8 cellular contexts compared by ENCODE assay signal in genomic region chr12:121801601-121802484, GRCh38. TPM values are rescaled to one million over a fixed set of nuclear protein-coding genes. Genes with fewer than 3 reads are reported as not detected.
DNase-seq lines count a peak whose midpoint lies in the region; ATAC-seq and TF ChIP-seq lines count a peak whose summit lies in the region.

No MANE protein-coding gene starts in this region.

- peaks cover 28% of the 10 kb centered on the region for H4K20me1 ChIP-seq in osteoblast (ENCODE audit: insufficient read depth, low read length)

- H3K27ac ChIP-seq in osteoblast (ENCODE audit: low read depth, low read length): peak overlapping the region; percentile 99

- H3K4me3 ChIP-seq in fibroblast of the aortic adventitia (ENCODE audit: low read depth, low read length) (peak overlapping the region; percentile 80), osteoblast (ENCODE audit: insufficient read depth, low read length) (peak overlapping the region; percentile 86)

- H3K4me2 ChIP-seq in osteoblast (ENCODE audit: insufficient read depth, low read length): peak overlapping the region; percentile 83

- TF ChIP-seq CTCF in fibroblast of the aortic adventitia (IDR thresholded peaks at IDR 0.05; ENCODE audit: insufficient read depth, low read length) (no peak), osteoblast (IDR thresholded peaks at IDR 0.05; ENCODE audit: extremely low read depth, low read depth, low read length) (no peak)

- peak; percentile 71 for DNase-seq in NCI-H1436 (lab: John Stamatoyannopoulos, UW)
- DNase-seq in NCI-H1436 treated with DMSO at 0.1 percent for 48 hours (lab: John Stamatoyannopoulos, UW): no peak
- peak; percentile 56 for DNase-seq in NCI-H2227 treated with DMSO at 0.1 percent for 48 hours (lab: John Stamatoyannopoulos, UW)
- DNase-seq in activated T-cell treated with anti-CD3 and anti-CD28 coated beads, Interleukin-2, amount 50 U/mL, for 48 hours: peak; percentile 60 to 61
- peak; percentile 62 for DNase-seq in fibroblast of the aortic adventitia (ENCODE audit: low read depth)
- DNase-seq in osteoblast (ENCODE audit: insufficient read length, low spot score, missing footprints): peak; percentile 83
- no peak for DNase-seq in NCI-H446 treated with DMSO at 0.1 percent for 48 hours (lab: John Stamatoyannopoulos, UW)

- peaks cover 56% of the 10 kb centered on the region for H3K4me1 ChIP-seq in osteoblast (ENCODE audit: insufficient read depth, low read length)

- no peaks in the 10 kb centered on the region for H3K27me3 ChIP-seq in osteoblast (ENCODE audit: insufficient read depth, low read length)

- H3K79me2 ChIP-seq in osteoblast (ENCODE audit: insufficient read depth, low read length): peaks cover 60% of the 10 kb centered on the region

- H3K36me3 ChIP-seq in osteoblast (ENCODE audit: insufficient read depth, low read length): no peaks in the 10 kb centered on the region

- ATAC-seq in HG03460 (IDR thresholded peaks at IDR 0.05; ENCODE audit: unreplicated experiment): no peak

- H2AFZ ChIP-seq in osteoblast (ENCODE audit: low read length): no peak overlapping the region

- no peaks in the 10 kb centered on the region for H3K9me3 ChIP-seq in osteoblast (ENCODE audit: low read depth, low read length)

RNA-seq across cellular contexts. Expression of gene SETD1B, which starts 2.0 kb away (rescaled TPM):
- total RNA-seq in fibroblast of the aortic adventitia (ENCODE audit: low replicate concordance): 5.0 and 6.1 TPM in 2 replicates
- 5.0 and 5.8 TPM in 2 replicates for total RNA-seq in osteoblast

RNA-seq across cellular contexts. Expression of gene RHOF, which starts 8.4 kb away (rescaled TPM):
- total RNA-seq in fibroblast of the aortic adventitia (ENCODE audit: low replicate concordance): 10.9 and 13.1 TPM in 2 replicates
- total RNA-seq in osteoblast: 6.2 and 8.3 TPM in 2 replicates

RNA-seq across cellular contexts. Expression of gene HPD, which starts 56.8 kb away (rescaled TPM):
- total RNA-seq in fibroblast of the aortic adventitia (ENCODE audit: low replicate concordance) (1.1 and 1.8 TPM in 2 replicates), osteoblast (under 0.01 TPM in 1 of 2 replicates, not detected in the other)

Comparison
In these comparisons a context has a peak if more than half of its experiments do, and no peak if none do; other contexts are left out.
1. DNase-seq: peak in NCI-H1436 (single experiment), NCI-H2227 treated with DMSO at 0.1 percent for 48 hours (single experiment), activated T-cell treated with anti-CD3 and anti-CD28 coated beads, Interleukin-2, amount 50 U/mL, for 48 hours (2 of 2), fibroblast of the aortic adventitia (single experiment) and osteoblast (single experiment); none in NCI-H1436 treated with DMSO at 0.1 percent for 48 hours (single experiment) and NCI-H446 treated with DMSO at 0.1 percent for 48 hours (single experiment).